In the genomic region with DNA sequence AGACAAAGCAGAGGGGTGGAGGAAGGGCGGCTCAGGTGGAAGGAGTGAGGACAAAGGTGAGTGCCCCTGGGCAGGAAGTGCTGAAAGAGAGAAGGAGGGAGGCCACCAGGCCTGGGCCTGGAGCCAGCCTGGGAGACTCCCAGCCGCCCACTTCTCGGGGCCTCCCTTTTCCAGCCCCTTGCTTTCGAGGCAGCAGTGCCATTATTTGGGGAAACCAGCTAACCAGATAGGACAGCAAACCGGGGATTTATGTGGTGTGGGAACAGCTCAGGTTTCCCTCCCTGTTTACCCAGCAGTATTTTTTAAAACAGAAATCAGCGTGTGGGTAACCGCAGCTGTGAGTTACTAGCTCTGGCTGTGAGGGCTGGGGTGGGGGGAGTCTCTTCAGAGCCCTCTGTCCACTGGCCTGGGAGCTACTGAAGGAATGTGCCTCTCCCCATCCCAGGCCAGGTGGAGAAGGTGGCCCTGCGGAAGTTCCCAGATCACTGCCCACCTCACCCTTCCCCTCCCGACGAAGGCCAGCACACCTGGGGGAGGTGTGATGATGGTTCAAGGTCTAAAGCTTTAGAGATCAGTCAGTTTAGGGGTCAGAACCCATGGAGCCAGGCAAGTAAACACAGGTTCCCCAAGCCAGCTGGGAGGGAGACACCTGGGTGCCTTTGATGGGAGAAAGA, we compare ENCODE assay signal across 11 cellular contexts. TPM values are rescaled to one million over a fixed set of nuclear protein-coding genes. Genes with fewer than 3 reads are reported as not detected.
DNase-seq lines count a peak whose midpoint lies in the region; ATAC-seq and TF ChIP-seq lines count a peak whose summit lies in the region.
"Had no signal": no experiment of that assay in that cellular context is flagged by ENCODE, and none has a peak within 500 bp of the region (broad histone marks: within the 10 kb centered on the region; RNA-seq: fewer than 3 reads in every experiment).

No MANE protein-coding gene starts in this region.

- no peaks in the 10 kb centered on the region for H3K9me3 Mint-ChIP-seq in Calu3 (ENCODE audit: low read depth, unreplicated experiment)
- H3K9me3 Mint-ChIP-seq: CD4-positive, alpha-beta memory T cell; dendritic cell treated with granulocyte-macrophage colony-stimulating factor and Interleukin-4, amounts not matched to agents 40 ng/mL and 50 ng/mL, for 4 days had no signal

- CTCF ChIA-PET in Calu3 (lab: Charles Lee), result interaction anchor here (0.6 to 1.0 kb wide), 4 partner anchors 73 to 386 kb away, joined by 3 to 6 read pairs (median 6); no protein-coding TSS in a partner anchor

- DNase-seq in Calu3, result peak; percentile 36
- DNase-seq in NCI-H146 (lab: John Stamatoyannopoulos, UW), result peak; percentile 35
- DNase-seq in astrocyte of the hippocampus (ENCODE audit: low read depth, low spot score), result peak; percentile 56
- peak; percentile 60 to 68 (median 62) for DNase-seq in mucosa of descending colon
- no peak for DNase-seq in stimulated activated CD4-positive, alpha-beta T cell treated with anti-CD3 and anti-CD28 coated beads, Interleukin-2, amount 100 ng/mL, for 24 hours
- DNase-seq in stimulated activated naive CD4-positive, alpha-beta T cell (lab: John Stamatoyannopoulos, UW), result no peak
- DNase-seq: activated T-cell treated with anti-CD3 and anti-CD28 coated beads, Interleukin-2, amount 50 U/mL, for 48 hours; CD4-positive, alpha-beta memory T cell had no signal

- H3K4me1 Mint-ChIP-seq in Calu3 (ENCODE audit: low read depth, unreplicated experiment), result peaks cover 20% of the 10 kb centered on the region

- H3K9me3 ChIP-seq in mucosa of descending colon, result no peaks in the 10 kb centered on the region

- peak overlapping the region; percentile 9 for H3K27ac Mint-ChIP-seq in Calu3 (ENCODE audit: unreplicated experiment)
- H3K27ac Mint-ChIP-seq: dendritic cell treated with granulocyte-macrophage colony-stimulating factor and Interleukin-4, amounts not matched to agents 40 ng/mL and 50 ng/mL, for 4 days had no signal

- intact Hi-C loops in Calu3 (cut with micrococcal nuclease; ENCODE audit: unreplicated experiment) (no loop called here), mucosa of descending colon (cut with DNase I, micrococcal nuclease) (loop anchor here in 1 of 2 donors (5.0 kb wide), 1 partner anchor 93 kb away; no protein-coding TSS in a partner anchor)

- no TSS peak for BruUV-seq in Calu3 (replicated peaks; lab: Mats Ljungman, UMichigan)

- no peaks in the 10 kb centered on the region for H3K36me3 Mint-ChIP-seq in Calu3 (ENCODE audit: insufficient read depth, unreplicated experiment)
- H3K36me3 Mint-ChIP-seq: CD4-positive, alpha-beta memory T cell had no signal

- ATAC-seq in mucosa of descending colon (peak; percentile 90), HG02798 (IDR thresholded peaks at IDR 0.05; ENCODE audit: poor library complexity, unreplicated experiment) (no peak), GM19324 (IDR thresholded peaks at IDR 0.05; ENCODE audit: low FRiP score, unreplicated experiment) (no peak)

- no peak overlapping the region for H3K4me3 Mint-ChIP-seq in Calu3 (ENCODE audit: low read depth, unreplicated experiment)
- H3K4me3 Mint-ChIP-seq: dendritic cell treated with granulocyte-macrophage colony-stimulating factor and Interleukin-4, amounts not matched to agents 40 ng/mL and 50 ng/mL, for 4 days had no signal

- H3K4me3 ChIP-seq in mucosa of descending colon, result no peak overlapping the region

- peaks cover 7% of the 10 kb centered on the region for H3K4me1 ChIP-seq in mucosa of descending colon (ENCODE audit: low read depth)

- H3K36me3 ChIP-seq in mucosa of descending colon (ENCODE audit: low read depth), result no peaks in the 10 kb centered on the region

- H3K27me3 Mint-ChIP-seq in Calu3 (ENCODE audit: unreplicated experiment), result peaks cover 15% of the 10 kb centered on the region
- H3K27me3 Mint-ChIP-seq: CD4-positive, alpha-beta memory T cell had no signal

- TF ChIP-seq CTCF in Calu3 (IDR thresholded peaks at IDR 0.05; ENCODE audit: unreplicated experiment) (no peak), mucosa of descending colon (IDR thresholded peaks at IDR 0.05) (no peak)

RNA-seq across cellular contexts. Expression of a gene that starts 8.4 kb away (rescaled TPM):
- total RNA-seq in Calu3 (2022), result not detected in 2 replicates
- total RNA-seq in mucosa of descending colon, result 1 to 10 TPM; 1.4 to 3.5 (median 1.4) TPM

Comparison
In these comparisons a context has a peak if more than half of its experiments do, and no peak if none do; other contexts are left out.
1. DNase-seq: peak in Calu3 (single experiment), NCI-H146 (single experiment), astrocyte of the hippocampus (single experiment) and mucosa of descending colon (3 of 3); none in stimulated activated CD4-positive, alpha-beta T cell treated with anti-CD3 and anti-CD28 coated beads, Interleukin-2, amount 100 ng/mL, for 24 hours (0 of 2) and stimulated activated naive CD4-positive, alpha-beta T cell (0 of 6).